ENCODE assay signal across 12 cellular contexts in genomic region chr2:231554327-231554726, GRCh38. TPM values are rescaled to one million over a fixed set of nuclear protein-coding genes. Genes with fewer than 3 reads are reported as not detected.
DNase-seq lines count a peak whose midpoint lies in the region; ATAC-seq and TF ChIP-seq lines count a peak whose summit lies in the region.
"Had no signal": no experiment of that assay in that cellular context is flagged by ENCODE, and none has a peak within 500 bp of the region (broad histone marks: within the 10 kb centered on the region; RNA-seq: fewer than 3 reads in every experiment).

No MANE protein-coding gene starts in this region.

- H3K4me1 Mint-ChIP-seq in activated CD8-positive, alpha-beta memory T cell treated with anti-CD3 and anti-CD28 coated beads, Interleukin-2, amount 10 ng/mL, durations not matched to agents 7 days and 5 days, result peaks cover 51% of the 10 kb centered on the region

- WGBS in testis, 2 donors, result 43 to 51% methylated on average over 8 of the region's 8 CpGs

- H3K4me3 ChIP-seq in choroid plexus epithelial cell (ENCODE audit: low read depth, low read length) (peak overlapping the region; percentile 11), mucosa of rectum (ENCODE audit: low read length in 2 of 2) (peak overlapping the region in 1 of 2 donors; percentile 20), testis (no peak overlapping the region)

- H3K9me3 ChIP-seq in mucosa of rectum (ENCODE audit: control insufficient read depth in 2 of 2, low read length in 2 of 2), result no peaks in the 10 kb centered on the region
- H3K9me3 ChIP-seq in testis, result no peaks in the 10 kb centered on the region

- H3K27ac ChIP-seq in mucosa of rectum (ENCODE audit: low read depth in 2 of 2, low read length in 2 of 2), result peak overlapping the region; percentile 68 to 82
- H3K27ac ChIP-seq in testis, result peak overlapping the region; percentile 79 to 83

- peaks cover 10% of the 10 kb centered on the region for H3K9me3 Mint-ChIP-seq in activated CD8-positive, alpha-beta memory T cell treated with anti-CD3 and anti-CD28 coated beads, Interleukin-2, amount 10 ng/mL, durations not matched to agents 7 days and 5 days (ENCODE audit: low read depth)

- H3K36me3 ChIP-seq in mucosa of rectum (ENCODE audit: control insufficient read depth in 2 of 2, insufficient read depth in 2 of 2, low read length in 2 of 2) (no peaks in the 10 kb centered on the region), testis (ENCODE audit: low read depth, missing control alignments) (no peaks in the 10 kb centered on the region)

- no peak for TF ChIP-seq CTCF in choroid plexus epithelial cell (conservative IDR thresholded peaks at IDR 0.05; ENCODE audit: low read depth, low read length)
- no peak for TF ChIP-seq CTCF in testis (IDR thresholded peaks at IDR 0.05)
- no peak for TF ChIP-seq CTCF in GM10248 (IDR thresholded peaks at IDR 0.05; ENCODE audit: control extremely low read depth, extremely low read depth, low read depth, missing control alignments)

- no peaks in the 10 kb centered on the region for H3K27me3 ChIP-seq in mucosa of rectum (ENCODE audit: control insufficient read depth in 2 of 2, insufficient read depth in 2 of 2, low read length in 2 of 2)
- no peaks in the 10 kb centered on the region for H3K27me3 ChIP-seq in testis

- H3K4me3 Mint-ChIP-seq in activated CD8-positive, alpha-beta memory T cell treated with anti-CD3 and anti-CD28 coated beads, Interleukin-2, amount 10 ng/mL, durations not matched to agents 7 days and 5 days, result peak overlapping the region; percentile 81

- H3K27me3 Mint-ChIP-seq in activated CD8-positive, alpha-beta memory T cell treated with anti-CD3 and anti-CD28 coated beads, Interleukin-2, amount 10 ng/mL, durations not matched to agents 7 days and 5 days, result peaks cover 4% of the 10 kb centered on the region
- H3K27me3 Mint-ChIP-seq: activated naive CD4-positive, alpha-beta T cell treated with anti-CD3 and anti-CD28 coated beads, Interleukin-2, amount 50 U/mL, for 24 hours had no signal

- no peak for DNase-seq in activated CD8-positive, alpha-beta memory T cell treated with anti-CD3 and anti-CD28 coated beads, Interleukin-2, amount 10 ng/mL, durations not matched to agents 7 days and 5 days
- no peak for DNase-seq in activated CD8-positive, alpha-beta memory T cell treated with anti-CD3 and anti-CD28 coated beads for 24 hours
- DNase-seq in choroid plexus epithelial cell (ENCODE audit: low read depth) (no peak), testis (no peak), GM10248 (ENCODE audit: extremely low spot score) (no peak)
- no peak for DNase-seq in activated naive CD4-positive, alpha-beta T cell treated with Interleukin-2 at 50 U/mL for 16 hours
- DNase-seq: NCI-H524 treated with DMSO at 0.1 percent for 48 hours, T-helper 9 cell had no signal

- CTCF ChIA-PET in activated CD8-positive, alpha-beta memory T cell treated with anti-CD3 and anti-CD28 coated beads, Interleukin-2, amount 10 ng/mL, durations not matched to agents 7 days and 5 days (lab: Charles Lee), result interaction anchor here (0.7 to 9.8 kb wide), 7 partner anchors 9 to 72 kb away, joined by 3 to 128 read pairs (median 30); partner anchors contain the start of gene NMUR1
- CTCF ChIA-PET in GM10248 (lab: Yijun Ruan, JAX), result interaction anchor here (1.2 to 13.7 kb wide), 15 partner anchors 8 to 152 kb away, joined by 3 to 187 read pairs (median 8); partner anchors contain the start of gene NMUR1

- peak overlapping the region; percentile 86 for H3K27ac Mint-ChIP-seq in activated CD8-positive, alpha-beta memory T cell treated with anti-CD3 and anti-CD28 coated beads, Interleukin-2, amount 10 ng/mL, durations not matched to agents 7 days and 5 days

- ATAC-seq in activated CD8-positive, alpha-beta memory T cell treated with anti-CD3 and anti-CD28 coated beads, Interleukin-2, amount 10 ng/mL, durations not matched to agents 7 days and 5 days, result peak; percentile 52
- ATAC-seq in GM19328 (IDR thresholded peaks at IDR 0.05; ENCODE audit: unreplicated experiment), result no peak

- H3K4me1 ChIP-seq in mucosa of rectum (ENCODE audit: control insufficient read depth in 2 of 2, insufficient read depth in 2 of 2, low read length in 2 of 2) (peaks cover 8 to 10% of the 10 kb centered on the region in 2 donors), testis (peaks cover 17% of the 10 kb centered on the region)

- peak overlapping the region in 1 of 2 donors; percentile 27 for H3K9ac ChIP-seq in mucosa of rectum (ENCODE audit: low read depth in 1 of 2, low read length in 2 of 2)

- H3K36me3 Mint-ChIP-seq in activated CD8-positive, alpha-beta memory T cell treated with anti-CD3 and anti-CD28 coated beads, Interleukin-2, amount 10 ng/mL, durations not matched to agents 7 days and 5 days, result peaks cover 27% of the 10 kb centered on the region

- POLR2A ChIA-PET in GM10248 (lab: Yijun Ruan, JAX), result interaction anchor here (0.6 to 1.1 kb wide), 3 partner anchors 91 to 154 kb away, joined by 3 read pairs; partner anchors contain the start of gene PTMA

- TF ChIP-seq POLR2A in testis (IDR thresholded peaks at IDR 0.05), result no peak

- intact Hi-C loops in testis (cut with DNase I; ENCODE audit: low total_unique reads), result no loop called here

RNA-seq across cellular contexts. Expression of gene NMUR1, which starts 24.1 kb away (rescaled TPM):
- 1 to 10 TPM; 3.6 to 8.6 TPM for total RNA-seq in activated CD8-positive, alpha-beta memory T cell treated with anti-CD3 and anti-CD28 coated beads, Interleukin-2, amount 10 ng/mL, durations not matched to agents 7 days and 5 days
- 1 to 10 TPM; 3.2 to 3.7 TPM for total RNA-seq in testis
- polyA plus RNA-seq in testis (ENCODE audit: insufficient read depth, low read depth, low replicate concordance), result 2.7 TPM
- polyA plus RNA-seq: neural cell had no signal

RNA-seq across cellular contexts. Expression of gene TEX44, which starts 38.3 kb away (rescaled TPM):
- total RNA-seq in activated CD8-positive, alpha-beta memory T cell treated with anti-CD3 and anti-CD28 coated beads, Interleukin-2, amount 10 ng/mL, durations not matched to agents 7 days and 5 days, result not detected
- 100 to 1,000 TPM in 1 of 2 donors, 10 to 100 TPM in 1; 84.4 to 248 TPM for total RNA-seq in testis
- 166 TPM for polyA plus RNA-seq in testis (ENCODE audit: insufficient read depth, low read depth, low replicate concordance)
- polyA plus RNA-seq: neural cell had no signal

Comparison
In these comparisons a context has a peak if more than half of its experiments do, and no peak if none do; other contexts are left out.
1. RNA of gene TEX44, which starts 38.3 kb away (total RNA-seq): 84.4 to 248 TPM in testis; not detected in activated CD8-positive, alpha-beta memory T cell treated with anti-CD3 and anti-CD28 coated beads, Interleukin-2, amount 10 ng/mL, durations not matched to agents 7 days and 5 days; every median in the first group is over 10 times any median in the second.